Comparison of ENCODE assay signal across 24 cellular contexts in genomic region chrX:38639730-38640129, GRCh38.
"Had no signal": no experiment of that assay in that cellular context is flagged by ENCODE, and none has a peak within 500 bp of the region (broad histone marks: within the 10 kb centered on the region; RNA-seq: fewer than 3 reads in every experiment).

No MANE protein-coding gene starts in this region.

- H3K27ac Mint-ChIP-seq: immature natural killer cell had no signal

- H3K9me3 ChIP-seq: esophagus muscularis mucosa, gastroesophageal sphincter, heart left ventricle, left ventricle myocardium inferior, lower lobe of right lung had no signal

- ATAC-seq: foreskin keratinocyte, gastroesophageal sphincter, heart left ventricle, left colon, left lobe of liver, lower lobe of right lung had no signal

- FAIRE-seq: colon, endothelial cell of umbilical vein, frontal cortex, kidney had no signal

- H3K79me2 ChIP-seq: hepatocyte had no signal

- H3K36me3 Mint-ChIP-seq: immature natural killer cell had no signal

- DNase-seq: dermis blood vessel endothelial cell; dorsolateral prefrontal cortex; effector CD4-positive, alpha-beta T cell; effector memory CD4-positive, alpha-beta T cell; foreskin keratinocyte; heart left ventricle; hypothalamus; immature natural killer cell; islet precursor cell; kidney; kidney glomerular epithelial cell; left colon; left ventricle myocardium inferior; lower lobe of right lung; mesenchymal stem cell; midbrain had no signal

- H3K4me1 Mint-ChIP-seq: immature natural killer cell had no signal

- H3K36me3 ChIP-seq: esophagus muscularis mucosa, gastroesophageal sphincter, heart left ventricle, left ventricle myocardium inferior, lower lobe of right lung had no signal

- H3K4me3 Mint-ChIP-seq: immature natural killer cell had no signal

- H3K4me1 ChIP-seq: esophagus muscularis mucosa, foreskin keratinocyte, gastroesophageal sphincter, lower lobe of right lung had no signal

- H3K27me3 ChIP-seq: esophagus muscularis mucosa, foreskin keratinocyte, gastroesophageal sphincter, hepatocyte had no signal

- H3K4me3 ChIP-seq: coronary artery, dorsolateral prefrontal cortex, esophagus muscularis mucosa, gastroesophageal sphincter, heart left ventricle, hepatocyte, left ventricle myocardium inferior, lower lobe of right lung had no signal

- H2AFZ ChIP-seq: hepatocyte had no signal

- H3K4me2 ChIP-seq: hepatocyte had no signal

- H3K27ac ChIP-seq: coronary artery, dorsolateral prefrontal cortex, esophagus muscularis mucosa, foreskin keratinocyte, gastroesophageal sphincter, heart left ventricle, hepatocyte, left ventricle myocardium inferior, lower lobe of right lung had no signal
